ENCODE assay signal across 23 cellular contexts in genomic region chr14:92819011-92819410, GRCh38.
"Had no signal": no experiment of that assay in that cellular context is flagged by ENCODE, and none has a peak within 500 bp of the region (broad histone marks: within the 10 kb centered on the region; RNA-seq: fewer than 3 reads in every experiment).

No MANE protein-coding gene starts in this region.

- H3K4me3 ChIP-seq: esophagus muscularis mucosa, heart right ventricle, left lung, lung, spleen, transverse colon had no signal

- H3K4me1 Mint-ChIP-seq: activated CD4-positive, alpha-beta memory T cell treated with anti-CD3 and anti-CD28 coated beads, Interleukin-2, amount 10 ng/mL, durations not matched to agents 7 days and 5 days; activated naive CD4-positive, alpha-beta T cell treated with anti-CD3 and anti-CD28 coated beads, Interleukin-2, amount 50 U/mL, for 24 hours; activated T-helper 17 cell treated with anti-CD3 and anti-CD28 coated beads, Interleukin-2, amount 50 U/mL, for 72 hours had no signal

- H3K27ac Mint-ChIP-seq: activated CD4-positive, alpha-beta memory T cell treated with anti-CD3 and anti-CD28 coated beads, Interleukin-2, amount 10 ng/mL, durations not matched to agents 7 days and 5 days; activated CD4-positive, alpha-beta T cell treated with anti-CD3 and anti-CD28 coated beads, Interleukin-2, amount 10 ng/mL, durations not matched to agents 24 days and 14 days; activated naive CD4-positive, alpha-beta T cell treated with anti-CD3 and anti-CD28 coated beads, Interleukin-2, amount 50 U/mL, for 24 hours; activated T-cell treated with anti-CD3 and anti-CD28 coated beads, Interleukin-2, amount 50 U/mL, for 24 hours; activated T-helper 17 cell treated with anti-CD3 and anti-CD28 coated beads, Interleukin-2, amount 50 U/mL, for 72 hours; natural killer cell had no signal

- DNase-seq: activated CD4-positive, alpha-beta memory T cell treated with anti-CD3 and anti-CD28 coated beads, Interleukin-2, amount 10 ng/mL, durations not matched to agents 7 days and 5 days; activated CD4-positive, alpha-beta T cell treated with anti-CD3 and anti-CD28 coated beads, Interleukin-2, amount 10 ng/mL, durations not matched to agents 24 days and 14 days; activated CD4-positive, CD25-positive, alpha-beta regulatory T cell treated with anti-CD3 and anti-CD28 coated beads, Interleukin-2, amount 50 U/mL, for 72 hours; activated CD8-positive, alpha-beta memory T cell treated with anti-CD3 and anti-CD28 coated beads, Interleukin-2, amount 50 U/mL, for 48 hours; activated T-cell treated with anti-CD3 and anti-CD28 coated beads, Interleukin-2, amount 50 U/mL, for 24 hours; dermis blood vessel endothelial cell; effector CD4-positive, alpha-beta T cell; foreskin keratinocyte; heart right ventricle; kidney glomerular epithelial cell; left lung; mesendoderm; natural killer cell; posterior cingulate gyrus; right cardiac atrium; spleen; stimulated activated naive CD4-positive, alpha-beta T cell treated with Interleukin-2 at 50 U/mL for 16 hours; T1000; transverse colon had no signal

- H3K9me3 Mint-ChIP-seq: activated CD4-positive, alpha-beta memory T cell treated with anti-CD3 and anti-CD28 coated beads, Interleukin-2, amount 10 ng/mL, durations not matched to agents 7 days and 5 days; activated CD4-positive, alpha-beta T cell treated with anti-CD3 and anti-CD28 coated beads, Interleukin-2, amount 10 ng/mL, durations not matched to agents 24 days and 14 days; activated naive CD4-positive, alpha-beta T cell treated with anti-CD3 and anti-CD28 coated beads, Interleukin-2, amount 50 U/mL, for 24 hours; activated T-cell treated with anti-CD3 and anti-CD28 coated beads, Interleukin-2, amount 50 U/mL, for 24 hours; activated T-helper 17 cell treated with anti-CD3 and anti-CD28 coated beads, Interleukin-2, amount 50 U/mL, for 72 hours; natural killer cell had no signal

- H3K4me3 Mint-ChIP-seq: activated CD4-positive, alpha-beta memory T cell treated with anti-CD3 and anti-CD28 coated beads, Interleukin-2, amount 10 ng/mL, durations not matched to agents 7 days and 5 days; activated CD4-positive, alpha-beta T cell treated with anti-CD3 and anti-CD28 coated beads, Interleukin-2, amount 10 ng/mL, durations not matched to agents 24 days and 14 days; activated naive CD4-positive, alpha-beta T cell treated with anti-CD3 and anti-CD28 coated beads, Interleukin-2, amount 50 U/mL, for 24 hours; activated T-cell treated with anti-CD3 and anti-CD28 coated beads, Interleukin-2, amount 50 U/mL, for 24 hours; activated T-helper 17 cell treated with anti-CD3 and anti-CD28 coated beads, Interleukin-2, amount 50 U/mL, for 72 hours; natural killer cell had no signal

- H3K27me3 Mint-ChIP-seq: activated CD4-positive, alpha-beta memory T cell treated with anti-CD3 and anti-CD28 coated beads, Interleukin-2, amount 10 ng/mL, durations not matched to agents 7 days and 5 days; activated CD4-positive, alpha-beta T cell treated with anti-CD3 and anti-CD28 coated beads, Interleukin-2, amount 10 ng/mL, durations not matched to agents 24 days and 14 days; activated naive CD4-positive, alpha-beta T cell treated with anti-CD3 and anti-CD28 coated beads, Interleukin-2, amount 50 U/mL, for 24 hours; activated T-cell treated with anti-CD3 and anti-CD28 coated beads, Interleukin-2, amount 50 U/mL, for 24 hours; activated T-helper 17 cell treated with anti-CD3 and anti-CD28 coated beads, Interleukin-2, amount 50 U/mL, for 72 hours had no signal
